12 cellular contexts compared by ENCODE assay signal in genomic region chr9:129402341-129402739, GRCh38.
DNase-seq lines count a peak whose midpoint lies in the region; ATAC-seq and TF ChIP-seq lines count a peak whose summit lies in the region.
"Had no signal": no experiment of that assay in that cellular context is flagged by ENCODE, and none has a peak within 500 bp of the region (broad histone marks: within the 10 kb centered on the region; RNA-seq: fewer than 3 reads in every experiment).

No MANE protein-coding gene starts in this region.

- H3K9me2 ChIP-seq in hepatocyte (replicated peaks; ENCODE audit: insufficient read depth) = no peaks in the 10 kb centered on the region

- no peak overlapping the region for H2AFZ ChIP-seq in hepatocyte

- H3K4me1 ChIP-seq in hepatocyte (ENCODE audit: insufficient read depth) = peaks cover 42% of the 10 kb centered on the region
- H3K4me1 ChIP-seq: right lobe of liver had no signal

- H4K20me1 ChIP-seq in hepatocyte (ENCODE audit: insufficient read depth, poor library complexity, severe bottlenecking) = no peaks in the 10 kb centered on the region

- DNase-seq in EH (ENCODE audit: low read depth) (peak; percentile 9), hepatocyte (ENCODE audit: low spot score) (no peak), retina (peak; percentile 81), D341Med (ENCODE audit: low spot score) (no peak)
- DNase-seq in activated CD8-positive, alpha-beta memory T cell treated with anti-CD3 and anti-CD28 coated beads, Interleukin-2, amount 50 U/mL, for 48 hours = no peak
- DNase-seq in stimulated activated CD4-positive, alpha-beta T cell treated with anti-CD3 and anti-CD28 coated beads, Interleukin-2, amount 100 ng/mL, for 24 hours = no peak
- DNase-seq: activated T-cell treated with anti-CD3 and anti-CD28 coated beads, Interleukin-2, amount 50 U/mL, for 24 hours; stimulated activated CD8-positive, alpha-beta memory T cell treated with anti-CD3 and anti-CD28 coated beads, Interleukin-4, amount 100 ng/mL, for 48 hours; T-helper 2 cell had no signal

- H3K9me3 ChIP-seq in hepatocyte (ENCODE audit: low read depth) = no peaks in the 10 kb centered on the region
- H3K9me3 ChIP-seq: right lobe of liver had no signal

- no peaks in the 10 kb centered on the region for H3K9me3 Mint-ChIP-seq in activated T-helper 17 cell treated with anti-CD3 and anti-CD28 coated beads, Interleukin-2, amount 50 U/mL, for 72 hours
- H3K9me3 Mint-ChIP-seq: activated T-cell treated with anti-CD3 and anti-CD28 coated beads, Interleukin-2, amount 50 U/mL, for 24 hours had no signal

- 29% methylated on average over 12 of the region's 20 CpGs for WGBS in hepatocyte (ENCODE audit: low lambda C conversion rate, missing lambda C conversion rate)

- no peaks in the 10 kb centered on the region for H3K27me3 ChIP-seq in hepatocyte
- H3K27me3 ChIP-seq: right lobe of liver had no signal

- peak overlapping the region; percentile 5 for H3K27ac Mint-ChIP-seq in activated T-helper 17 cell treated with anti-CD3 and anti-CD28 coated beads, Interleukin-2, amount 50 U/mL, for 72 hours
- H3K27ac Mint-ChIP-seq: activated T-cell treated with anti-CD3 and anti-CD28 coated beads, Interleukin-2, amount 50 U/mL, for 24 hours had no signal

- ATAC-seq in activated T-helper 17 cell treated with anti-CD3 and anti-CD28 coated beads, Interleukin-2, amount 50 U/mL, for 72 hours (replicated peaks) = no peak
- no peak for ATAC-seq in GM21447 (IDR thresholded peaks at IDR 0.05; ENCODE audit: unreplicated experiment)
- ATAC-seq: right lobe of liver had no signal

- no peaks in the 10 kb centered on the region for H3K4me1 Mint-ChIP-seq in activated T-helper 17 cell treated with anti-CD3 and anti-CD28 coated beads, Interleukin-2, amount 50 U/mL, for 72 hours

- no peaks in the 10 kb centered on the region for H3K36me3 ChIP-seq in hepatocyte (replicated peaks; ENCODE audit: insufficient read depth, low read depth)
- H3K36me3 ChIP-seq: right lobe of liver had no signal

- H3K27ac ChIP-seq in hepatocyte = peak overlapping the region; percentile 64
- H3K27ac ChIP-seq: right lobe of liver had no signal

- no peak for TF ChIP-seq CTCF in hepatocyte (IDR thresholded peaks at IDR 0.05; ENCODE audit: poor library complexity)

- H3K79me2 ChIP-seq in hepatocyte = no peaks in the 10 kb centered on the region

- no peaks in the 10 kb centered on the region for H3K36me3 Mint-ChIP-seq in activated T-helper 17 cell treated with anti-CD3 and anti-CD28 coated beads, Interleukin-2, amount 50 U/mL, for 72 hours (ENCODE audit: low read depth)

- H3K4me3 ChIP-seq in hepatocyte = no peak overlapping the region
- H3K4me3 ChIP-seq: right lobe of liver had no signal

- peak overlapping the region; percentile 58 for H3K4me2 ChIP-seq in hepatocyte

- no peak overlapping the region for H3K4me3 Mint-ChIP-seq in activated T-helper 17 cell treated with anti-CD3 and anti-CD28 coated beads, Interleukin-2, amount 50 U/mL, for 72 hours
- H3K4me3 Mint-ChIP-seq: activated T-cell treated with anti-CD3 and anti-CD28 coated beads, Interleukin-2, amount 50 U/mL, for 24 hours had no signal

- no peaks in the 10 kb centered on the region for H3K27me3 Mint-ChIP-seq in activated T-helper 17 cell treated with anti-CD3 and anti-CD28 coated beads, Interleukin-2, amount 50 U/mL, for 72 hours
- H3K27me3 Mint-ChIP-seq: activated T-cell treated with anti-CD3 and anti-CD28 coated beads, Interleukin-2, amount 50 U/mL, for 24 hours had no signal

Comparison
In these comparisons a context has a peak if more than half of its experiments do, and no peak if none do; other contexts are left out.
1. DNase-seq: peak in EH (single experiment) and retina (single experiment); none in hepatocyte (single experiment), D341Med (single experiment), activated CD8-positive, alpha-beta memory T cell treated with anti-CD3 and anti-CD28 coated beads, Interleukin-2, amount 50 U/mL, for 48 hours (single experiment) and stimulated activated CD4-positive, alpha-beta T cell treated with anti-CD3 and anti-CD28 coated beads, Interleukin-2, amount 100 ng/mL, for 24 hours (0 of 2).